1 cellular context compared by ENCODE assay signal in genomic region chr5:103397996-103398581, GRCh38.
TF ChIP-seq lines count a peak whose summit lies in the region.

No MANE protein-coding gene starts in this region.

TF ChIP-seq in IMR-90, 13 proteins besides CTCF, POLR2A, EP300 and RAD21 (continued from another document):
- TF ChIP-seq, protein P1, sequence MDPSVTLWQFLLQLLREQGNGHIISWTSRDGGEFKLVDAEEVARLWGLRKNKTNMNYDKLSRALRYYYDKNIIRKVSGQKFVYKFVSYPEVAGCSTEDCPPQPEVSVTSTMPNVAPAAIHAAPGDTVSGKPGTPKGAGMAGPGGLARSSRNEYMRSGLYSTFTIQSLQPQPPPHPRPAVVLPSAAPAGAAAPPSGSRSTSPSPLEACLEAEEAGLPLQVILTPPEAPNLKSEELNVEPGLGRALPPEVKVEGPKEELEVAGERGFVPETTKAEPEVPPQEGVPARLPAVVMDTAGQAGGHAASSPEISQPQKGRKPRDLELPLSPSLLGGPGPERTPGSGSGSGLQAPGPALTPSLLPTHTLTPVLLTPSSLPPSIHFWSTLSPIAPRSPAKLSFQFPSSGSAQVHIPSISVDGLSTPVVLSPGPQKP (IDR thresholded peaks at IDR 0.05; ENCODE audit: borderline replicate concordance, low read depth, low read length): no peak
- TF ChIP-seq MAZ (IDR thresholded peaks at IDR 0.05; ENCODE audit: borderline replicate concordance, low read depth, low read length) (no peak), CHD1 (IDR thresholded peaks at IDR 0.05; ENCODE audit: low read depth, low read length) (no peak), SMC3 (IDR thresholded peaks at IDR 0.05; ENCODE audit: low read depth, low read length) (no peak), BHLHE40 (IDR thresholded peaks at IDR 0.05; ENCODE audit: low read depth, low read length) (no peak), CEBPB (IDR thresholded peaks at IDR 0.05; ENCODE audit: low read depth, low read length) (no peak)
